Comparison of ENCODE assay signal across 20 cellular contexts in genomic region chr12:1830401-1830845, GRCh38. TPM values are rescaled to one million over a fixed set of nuclear protein-coding genes. Genes with fewer than 3 reads are reported as not detected.
"Had no signal": no experiment of that assay in that cellular context is flagged by ENCODE, and none has a peak within 500 bp of the region (broad histone marks: within the 10 kb centered on the region; RNA-seq: fewer than 3 reads in every experiment).

No MANE protein-coding gene starts in this region.

- FAIRE-seq: frontal cortex, keratinocyte had no signal

- H3K27ac Mint-ChIP-seq: activated CD4-positive, alpha-beta T cell treated with anti-CD3 and anti-CD28 coated beads, Interleukin-2, amount 10 ng/mL, durations not matched to agents 24 days and 14 days; activated CD8-positive, alpha-beta T cell treated with anti-CD3 and anti-CD28 coated beads for 36 hours; activated naive CD4-positive, alpha-beta T cell treated with anti-CD3 and anti-CD28 coated beads, Interleukin-2, amount 10 ng/mL, durations not matched to agents 7 days and 5 days; nephron progenitor cell; stimulated activated naive CD8-positive, alpha-beta T cell treated with anti-CD3 and anti-CD28 coated beads, Interleukin-15, amount 100 ng/mL, for 72 hours had no signal

- H3K27me3 ChIP-seq: ascending aorta, right atrium auricular region had no signal

- H3K9me3 Mint-ChIP-seq: activated CD4-positive, alpha-beta T cell treated with anti-CD3 and anti-CD28 coated beads, Interleukin-2, amount 10 ng/mL, durations not matched to agents 24 days and 14 days; activated CD8-positive, alpha-beta T cell treated with anti-CD3 and anti-CD28 coated beads for 36 hours; activated naive CD4-positive, alpha-beta T cell treated with anti-CD3 and anti-CD28 coated beads, Interleukin-2, amount 10 ng/mL, durations not matched to agents 7 days and 5 days; activated T-cell treated with anti-CD3 and anti-CD28 coated beads, Interleukin-2, amount 50 U/mL, for 4 hours; nephron progenitor cell; stimulated activated naive CD8-positive, alpha-beta T cell treated with anti-CD3 and anti-CD28 coated beads, Interleukin-15, amount 100 ng/mL, for 72 hours had no signal

- H3K4me1 Mint-ChIP-seq: activated CD4-positive, alpha-beta T cell treated with anti-CD3 and anti-CD28 coated beads, Interleukin-2, amount 10 ng/mL, durations not matched to agents 24 days and 14 days; activated naive CD4-positive, alpha-beta T cell treated with anti-CD3 and anti-CD28 coated beads, Interleukin-2, amount 10 ng/mL, durations not matched to agents 7 days and 5 days; stimulated activated naive CD8-positive, alpha-beta T cell treated with anti-CD3 and anti-CD28 coated beads, Interleukin-15, amount 100 ng/mL, for 72 hours had no signal

- H3K27ac ChIP-seq: ascending aorta, left lung, prostate gland, right atrium auricular region, skin epidermis, suprapubic skin, transverse colon, vagina had no signal

- DNase-seq: activated T-cell treated with anti-CD3 and anti-CD28 coated beads, Interleukin-2, amount 50 U/mL, for 4 hours; cortex of kidney; hypothalamus; stimulated activated naive CD8-positive, alpha-beta T cell treated with anti-CD3 and anti-CD28 coated beads, Interleukin-15, amount 100 ng/mL, for 72 hours; T-helper 9 cell had no signal

- H3K4me1 ChIP-seq: ascending aorta, left lung, prostate gland, transverse colon had no signal

- H3K9me3 ChIP-seq: ascending aorta, left lung, prostate gland, right atrium auricular region, suprapubic skin, transverse colon, vagina had no signal

- H3K4me3 ChIP-seq: ascending aorta, left lung, prostate gland, right atrium auricular region, skin epidermis, suprapubic skin, transverse colon, vagina had no signal

- H3K4me3 Mint-ChIP-seq: activated CD4-positive, alpha-beta T cell treated with anti-CD3 and anti-CD28 coated beads, Interleukin-2, amount 10 ng/mL, durations not matched to agents 24 days and 14 days; activated CD8-positive, alpha-beta T cell treated with anti-CD3 and anti-CD28 coated beads for 36 hours; activated naive CD4-positive, alpha-beta T cell treated with anti-CD3 and anti-CD28 coated beads, Interleukin-2, amount 10 ng/mL, durations not matched to agents 7 days and 5 days; activated T-cell treated with anti-CD3 and anti-CD28 coated beads, Interleukin-2, amount 50 U/mL, for 4 hours; nephron progenitor cell; stimulated activated naive CD8-positive, alpha-beta T cell treated with anti-CD3 and anti-CD28 coated beads, Interleukin-15, amount 100 ng/mL, for 72 hours had no signal

- H3K36me3 Mint-ChIP-seq: activated naive CD4-positive, alpha-beta T cell treated with anti-CD3 and anti-CD28 coated beads, Interleukin-2, amount 10 ng/mL, durations not matched to agents 7 days and 5 days had no signal

- H3K36me3 ChIP-seq: ascending aorta, left lung, prostate gland, right atrium auricular region, suprapubic skin, transverse colon, vagina had no signal

RNA-seq across cellular contexts. Expression of gene LRTM2, which starts 10.1 kb away (rescaled TPM):
- total RNA-seq: activated CD8-positive, alpha-beta T cell treated with anti-CD3 and anti-CD28 coated beads for 36 hours; ascending aorta; left lung; prostate gland; right atrium auricular region; transverse colon; vagina had no signal
- polyA plus RNA-seq: esophagus, keratinocyte had no signal
